In the genomic region with DNA sequence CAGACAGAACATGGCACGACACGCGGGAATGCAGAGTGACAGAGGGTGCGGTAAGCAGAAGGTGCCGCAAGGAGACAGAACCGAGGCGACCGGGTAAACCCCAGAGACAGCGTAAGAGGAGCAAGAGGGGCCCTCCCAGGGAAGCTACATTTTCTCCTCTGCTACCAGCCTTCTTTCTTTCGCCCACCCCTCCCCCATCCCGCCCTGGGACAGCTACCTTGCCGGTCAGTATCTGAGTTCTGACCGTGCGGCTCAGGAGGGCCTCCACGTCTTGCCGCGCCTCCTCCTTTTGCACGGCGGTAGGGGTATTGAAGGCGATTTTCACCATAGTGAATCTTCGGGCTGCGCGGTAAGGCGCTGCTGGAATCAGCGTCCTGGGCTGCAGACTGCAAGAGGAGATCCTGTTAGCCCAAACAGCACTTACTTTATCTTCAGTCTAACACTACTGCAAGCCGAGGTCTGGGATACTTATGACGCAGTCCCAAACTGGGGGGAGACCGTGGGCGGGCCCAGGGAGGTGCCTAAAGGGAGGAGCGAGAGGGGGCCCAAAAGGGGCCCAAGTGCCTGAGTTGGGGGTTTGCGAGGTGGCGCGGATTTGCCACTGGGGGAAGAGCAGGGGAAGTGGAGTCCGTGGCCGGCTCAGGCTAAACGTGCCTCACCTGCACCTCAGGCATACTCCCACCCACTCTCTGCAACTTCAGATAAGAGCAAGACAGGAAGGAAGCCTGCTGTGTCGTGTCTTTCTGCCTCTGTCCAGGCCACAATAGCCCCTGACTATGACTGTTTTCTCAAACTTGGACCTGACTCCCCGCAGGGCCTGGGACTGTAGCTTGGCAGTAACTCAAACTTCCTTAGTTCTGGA, we compare ENCODE assay signal across 1 cellular context.
TF ChIP-seq lines count a peak whose summit lies in the region.

Gene ITM2A (minus strand): TSS at position 447 of the 862 bp plus-strand sequence. CDS start 119 bp downstream, at position 328.

TF ChIP-seq in K562, 482 proteins besides CTCF, POLR2A, EP300 and RAD21 (continued from another document and continues in another):
- TF ChIP-seq JUN (IDR thresholded peaks at IDR 0.05; ENCODE audit: borderline replicate concordance, low read depth, low read length), result no peak
- no peak for TF ChIP-seq JUN (CRISPR knock-in tag; IDR thresholded peaks at IDR 0.05; ENCODE audit: borderline replicate concordance)
- TF ChIP-seq SRF (CRISPR knock-in tag; IDR thresholded peaks at IDR 0.05), result no peak
- no peak for TF ChIP-seq RBM25 (IDR thresholded peaks at IDR 0.05; ENCODE audit: low read depth, low read length, severe bottlenecking)
- peak; percentile 63; the same call in 1 of the 2 replicates for TF ChIP-seq CREM (IDR thresholded peaks at IDR 0.05; ENCODE audit: low read depth)
- TF ChIP-seq, protein P1, sequence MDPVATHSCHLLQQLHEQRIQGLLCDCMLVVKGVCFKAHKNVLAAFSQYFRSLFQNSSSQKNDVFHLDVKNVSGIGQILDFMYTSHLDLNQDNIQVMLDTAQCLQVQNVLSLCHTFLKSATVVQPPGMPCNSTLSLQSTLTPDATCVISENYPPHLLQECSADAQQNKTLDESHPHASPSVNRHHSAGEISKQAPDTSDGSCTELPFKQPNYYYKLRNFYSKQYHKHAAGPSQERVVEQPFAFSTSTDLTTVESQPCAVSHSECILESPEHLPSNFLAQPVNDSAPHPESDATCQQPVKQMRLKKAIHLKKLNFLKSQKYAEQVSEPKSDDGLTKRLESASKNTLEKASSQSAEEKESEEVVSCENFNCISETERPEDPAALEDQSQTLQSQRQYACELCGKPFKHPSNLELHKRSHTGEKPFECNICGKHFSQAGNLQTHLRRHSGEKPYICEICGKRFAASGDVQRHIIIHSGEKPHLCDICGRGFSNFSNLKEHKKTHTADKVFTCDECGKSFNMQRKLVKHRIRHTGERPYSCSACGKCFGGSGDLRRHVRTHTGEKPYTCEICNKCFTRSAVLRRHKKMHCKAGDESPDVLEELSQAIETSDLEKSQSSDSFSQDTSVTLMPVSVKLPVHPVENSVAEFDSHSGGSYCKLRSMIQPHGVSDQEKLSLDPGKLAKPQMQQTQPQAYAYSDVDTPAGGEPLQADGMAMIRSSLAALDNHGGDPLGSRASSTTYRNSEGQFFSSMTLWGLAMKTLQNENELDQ (CRISPR knock-in tag; IDR thresholded peaks at IDR 0.05; ENCODE audit: borderline replicate concordance), result no peak
- no peak for TF ChIP-seq NR0B1 (IDR thresholded peaks at IDR 0.05; ENCODE audit: partially characterized antibody)
- no peak for TF ChIP-seq MTA3 (IDR thresholded peaks at IDR 0.05; ENCODE audit: borderline replicate concordance)
- TF ChIP-seq PHB (CRISPR knock-in tag; IDR thresholded peaks at IDR 0.05), result no peak
- TF ChIP-seq, protein P2, sequence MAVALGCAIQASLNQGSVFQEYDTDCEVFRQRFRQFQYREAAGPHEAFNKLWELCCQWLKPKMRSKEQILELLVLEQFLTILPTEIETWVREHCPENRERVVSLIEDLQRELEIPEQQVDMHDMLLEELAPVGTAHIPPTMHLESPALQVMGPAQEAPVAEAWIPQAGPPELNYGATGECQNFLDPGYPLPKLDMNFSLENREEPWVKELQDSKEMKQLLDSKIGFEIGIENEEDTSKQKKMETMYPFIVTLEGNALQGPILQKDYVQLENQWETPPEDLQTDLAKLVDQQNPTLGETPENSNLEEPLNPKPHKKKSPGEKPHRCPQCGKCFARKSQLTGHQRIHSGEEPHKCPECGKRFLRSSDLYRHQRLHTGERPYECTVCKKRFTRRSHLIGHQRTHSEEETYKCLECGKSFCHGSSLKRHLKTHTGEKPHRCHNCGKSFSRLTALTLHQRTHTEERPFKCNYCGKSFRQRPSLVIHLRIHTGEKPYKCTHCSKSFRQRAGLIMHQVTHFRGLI (CRISPR knock-in tag; IDR thresholded peaks at IDR 0.05), result no peak
- no peak for TF ChIP-seq EZH2 (IDR thresholded peaks at IDR 0.05; ENCODE audit: borderline replicate concordance, low read depth, low read length)
- no peak for TF ChIP-seq HMG20A (CRISPR knock-in tag; conservative IDR thresholded peaks at IDR 0.05)
- TF ChIP-seq, protein P3, sequence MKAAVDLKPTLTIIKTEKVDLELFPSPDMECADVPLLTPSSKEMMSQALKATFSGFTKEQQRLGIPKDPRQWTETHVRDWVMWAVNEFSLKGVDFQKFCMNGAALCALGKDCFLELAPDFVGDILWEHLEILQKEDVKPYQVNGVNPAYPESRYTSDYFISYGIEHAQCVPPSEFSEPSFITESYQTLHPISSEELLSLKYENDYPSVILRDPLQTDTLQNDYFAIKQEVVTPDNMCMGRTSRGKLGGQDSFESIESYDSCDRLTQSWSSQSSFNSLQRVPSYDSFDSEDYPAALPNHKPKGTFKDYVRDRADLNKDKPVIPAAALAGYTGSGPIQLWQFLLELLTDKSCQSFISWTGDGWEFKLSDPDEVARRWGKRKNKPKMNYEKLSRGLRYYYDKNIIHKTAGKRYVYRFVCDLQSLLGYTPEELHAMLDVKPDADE (conservative IDR thresholded peaks at IDR 0.05; ENCODE audit: control insufficient read depth, low read depth, low read length), result 0 out of 2 replicates have a peak, but pooled peaks have one; percentile 53
- TF ChIP-seq ZNF12 (CRISPR knock-in tag; IDR thresholded peaks at IDR 0.05), result no peak
- TF ChIP-seq, protein P4, sequence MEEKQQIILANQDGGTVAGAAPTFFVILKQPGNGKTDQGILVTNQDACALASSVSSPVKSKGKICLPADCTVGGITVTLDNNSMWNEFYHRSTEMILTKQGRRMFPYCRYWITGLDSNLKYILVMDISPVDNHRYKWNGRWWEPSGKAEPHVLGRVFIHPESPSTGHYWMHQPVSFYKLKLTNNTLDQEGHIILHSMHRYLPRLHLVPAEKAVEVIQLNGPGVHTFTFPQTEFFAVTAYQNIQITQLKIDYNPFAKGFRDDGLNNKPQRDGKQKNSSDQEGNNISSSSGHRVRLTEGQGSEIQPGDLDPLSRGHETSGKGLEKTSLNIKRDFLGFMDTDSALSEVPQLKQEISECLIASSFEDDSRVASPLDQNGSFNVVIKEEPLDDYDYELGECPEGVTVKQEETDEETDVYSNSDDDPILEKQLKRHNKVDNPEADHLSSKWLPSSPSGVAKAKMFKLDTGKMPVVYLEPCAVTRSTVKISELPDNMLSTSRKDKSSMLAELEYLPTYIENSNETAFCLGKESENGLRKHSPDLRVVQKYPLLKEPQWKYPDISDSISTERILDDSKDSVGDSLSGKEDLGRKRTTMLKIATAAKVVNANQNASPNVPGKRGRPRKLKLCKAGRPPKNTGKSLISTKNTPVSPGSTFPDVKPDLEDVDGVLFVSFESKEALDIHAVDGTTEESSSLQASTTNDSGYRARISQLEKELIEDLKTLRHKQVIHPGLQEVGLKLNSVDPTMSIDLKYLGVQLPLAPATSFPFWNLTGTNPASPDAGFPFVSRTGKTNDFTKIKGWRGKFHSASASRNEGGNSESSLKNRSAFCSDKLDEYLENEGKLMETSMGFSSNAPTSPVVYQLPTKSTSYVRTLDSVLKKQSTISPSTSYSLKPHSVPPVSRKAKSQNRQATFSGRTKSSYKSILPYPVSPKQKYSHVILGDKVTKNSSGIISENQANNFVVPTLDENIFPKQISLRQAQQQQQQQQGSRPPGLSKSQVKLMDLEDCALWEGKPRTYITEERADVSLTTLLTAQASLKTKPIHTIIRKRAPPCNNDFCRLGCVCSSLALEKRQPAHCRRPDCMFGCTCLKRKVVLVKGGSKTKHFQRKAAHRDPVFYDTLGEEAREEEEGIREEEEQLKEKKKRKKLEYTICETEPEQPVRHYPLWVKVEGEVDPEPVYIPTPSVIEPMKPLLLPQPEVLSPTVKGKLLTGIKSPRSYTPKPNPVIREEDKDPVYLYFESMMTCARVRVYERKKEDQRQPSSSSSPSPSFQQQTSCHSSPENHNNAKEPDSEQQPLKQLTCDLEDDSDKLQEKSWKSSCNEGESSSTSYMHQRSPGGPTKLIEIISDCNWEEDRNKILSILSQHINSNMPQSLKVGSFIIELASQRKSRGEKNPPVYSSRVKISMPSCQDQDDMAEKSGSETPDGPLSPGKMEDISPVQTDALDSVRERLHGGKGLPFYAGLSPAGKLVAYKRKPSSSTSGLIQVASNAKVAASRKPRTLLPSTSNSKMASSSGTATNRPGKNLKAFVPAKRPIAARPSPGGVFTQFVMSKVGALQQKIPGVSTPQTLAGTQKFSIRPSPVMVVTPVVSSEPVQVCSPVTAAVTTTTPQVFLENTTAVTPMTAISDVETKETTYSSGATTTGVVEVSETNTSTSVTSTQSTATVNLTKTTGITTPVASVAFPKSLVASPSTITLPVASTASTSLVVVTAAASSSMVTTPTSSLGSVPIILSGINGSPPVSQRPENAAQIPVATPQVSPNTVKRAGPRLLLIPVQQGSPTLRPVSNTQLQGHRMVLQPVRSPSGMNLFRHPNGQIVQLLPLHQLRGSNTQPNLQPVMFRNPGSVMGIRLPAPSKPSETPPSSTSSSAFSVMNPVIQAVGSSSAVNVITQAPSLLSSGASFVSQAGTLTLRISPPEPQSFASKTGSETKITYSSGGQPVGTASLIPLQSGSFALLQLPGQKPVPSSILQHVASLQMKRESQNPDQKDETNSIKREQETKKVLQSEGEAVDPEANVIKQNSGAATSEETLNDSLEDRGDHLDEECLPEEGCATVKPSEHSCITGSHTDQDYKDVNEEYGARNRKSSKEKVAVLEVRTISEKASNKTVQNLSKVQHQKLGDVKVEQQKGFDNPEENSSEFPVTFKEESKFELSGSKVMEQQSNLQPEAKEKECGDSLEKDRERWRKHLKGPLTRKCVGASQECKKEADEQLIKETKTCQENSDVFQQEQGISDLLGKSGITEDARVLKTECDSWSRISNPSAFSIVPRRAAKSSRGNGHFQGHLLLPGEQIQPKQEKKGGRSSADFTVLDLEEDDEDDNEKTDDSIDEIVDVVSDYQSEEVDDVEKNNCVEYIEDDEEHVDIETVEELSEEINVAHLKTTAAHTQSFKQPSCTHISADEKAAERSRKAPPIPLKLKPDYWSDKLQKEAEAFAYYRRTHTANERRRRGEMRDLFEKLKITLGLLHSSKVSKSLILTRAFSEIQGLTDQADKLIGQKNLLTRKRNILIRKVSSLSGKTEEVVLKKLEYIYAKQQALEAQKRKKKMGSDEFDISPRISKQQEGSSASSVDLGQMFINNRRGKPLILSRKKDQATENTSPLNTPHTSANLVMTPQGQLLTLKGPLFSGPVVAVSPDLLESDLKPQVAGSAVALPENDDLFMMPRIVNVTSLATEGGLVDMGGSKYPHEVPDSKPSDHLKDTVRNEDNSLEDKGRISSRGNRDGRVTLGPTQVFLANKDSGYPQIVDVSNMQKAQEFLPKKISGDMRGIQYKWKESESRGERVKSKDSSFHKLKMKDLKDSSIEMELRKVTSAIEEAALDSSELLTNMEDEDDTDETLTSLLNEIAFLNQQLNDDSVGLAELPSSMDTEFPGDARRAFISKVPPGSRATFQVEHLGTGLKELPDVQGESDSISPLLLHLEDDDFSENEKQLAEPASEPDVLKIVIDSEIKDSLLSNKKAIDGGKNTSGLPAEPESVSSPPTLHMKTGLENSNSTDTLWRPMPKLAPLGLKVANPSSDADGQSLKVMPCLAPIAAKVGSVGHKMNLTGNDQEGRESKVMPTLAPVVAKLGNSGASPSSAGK (IDR thresholded peaks at IDR 0.05), result no peak
- no peak for TF ChIP-seq CBX3 (IDR thresholded peaks at IDR 0.05; ENCODE audit: borderline replicate concordance in 1 of 2, low read length in 2 of 2)
- no peak for TF ChIP-seq MYBL2 (IDR thresholded peaks at IDR 0.05; ENCODE audit: low read depth)
- no peak for TF ChIP-seq MYBL2 (CRISPR knock-in tag; IDR thresholded peaks at IDR 0.05; ENCODE audit: borderline replicate concordance)
- TF ChIP-seq NFYB (IDR thresholded peaks at IDR 0.05; ENCODE audit: extremely low read depth, insufficient read length), result no peak
- TF ChIP-seq ZNF280B (CRISPR knock-in tag; IDR thresholded peaks at IDR 0.05), result no peak
- no peak for TF ChIP-seq ZNF274 (IDR thresholded peaks at IDR 0.05; ENCODE audit: borderline replicate concordance, low read depth, low read length)
- no peak for TF ChIP-seq RBBP5 (IDR thresholded peaks at IDR 0.05; ENCODE audit: borderline replicate concordance, insufficient read depth, low read length, poor library complexity, severe bottlenecking)
- TF ChIP-seq SMAD4 (CRISPR knock-in tag; conservative IDR thresholded peaks at IDR 0.05), result 0 out of 2 replicates have a peak, but pooled peaks have one; percentile 55
- no peak for TF ChIP-seq ID3 (CRISPR knock-in tag; IDR thresholded peaks at IDR 0.05)
- TF ChIP-seq ID3 (tag; IDR thresholded peaks at IDR 0.05), result no peak
- TF ChIP-seq TBP (optimal IDR thresholded peaks at IDR 0.05; ENCODE audit: low read depth, low read length), result no peak
- no peak for TF ChIP-seq RFX5 (IDR thresholded peaks at IDR 0.05; ENCODE audit: low read depth, low read length)
- TF ChIP-seq MTA2 (IDR thresholded peaks at IDR 0.05; ENCODE audit: low read depth), result peak; percentile 27; the same call in 1 of the 2 replicates
- no peak for TF ChIP-seq ERF (CRISPR knock-in tag; IDR thresholded peaks at IDR 0.05)
- no peak for TF ChIP-seq CBFB (CRISPR knock-in tag; IDR thresholded peaks at IDR 0.05)
